15 cellular contexts compared by ENCODE assay signal in genomic region chr1:2400576-2400909, GRCh38.
"Had no signal": no experiment of that assay in that cellular context is flagged by ENCODE, and none has a peak within 500 bp of the region (broad histone marks: within the 10 kb centered on the region; RNA-seq: fewer than 3 reads in every experiment).

No MANE protein-coding gene starts in this region.

- ATAC-seq: body of pancreas, foreskin keratinocyte, left ventricle myocardium superior, upper lobe of right lung had no signal

- H3K4me1 ChIP-seq: body of pancreas, colonic mucosa, foreskin keratinocyte, upper lobe of right lung had no signal

- H3K27ac ChIP-seq: body of pancreas, colonic mucosa, foreskin keratinocyte, thoracic aorta, upper lobe of right lung had no signal

- H3K9me3 ChIP-seq: body of pancreas, colonic mucosa, thoracic aorta, upper lobe of right lung had no signal

- DNase-seq: activated CD8-positive, alpha-beta memory T cell treated with anti-CD3 and anti-CD28 coated beads for 24 hours; activated gamma-delta T cell; amniotic stem cell; body of pancreas; caudate nucleus; colonic mucosa; foreskin keratinocyte; glutamatergic neuron; hypothalamus; kidney glomerular epithelial cell; left ventricle myocardium superior; mesenchymal stem cell; stimulated activated CD4-positive, alpha-beta T cell treated with anti-CD3 and anti-CD28 coated beads, Interleukin-1b, Interleukin-23, amount 100 ng/mL, for 48 hours; upper lobe of right lung had no signal

- H3K4me3 ChIP-seq: body of pancreas, colonic mucosa, thoracic aorta, upper lobe of right lung had no signal

- H3K27me3 ChIP-seq: body of pancreas, colonic mucosa, foreskin keratinocyte, upper lobe of right lung had no signal
